Comparison of ENCODE assay signal across 19 cellular contexts in the genomic region with DNA sequence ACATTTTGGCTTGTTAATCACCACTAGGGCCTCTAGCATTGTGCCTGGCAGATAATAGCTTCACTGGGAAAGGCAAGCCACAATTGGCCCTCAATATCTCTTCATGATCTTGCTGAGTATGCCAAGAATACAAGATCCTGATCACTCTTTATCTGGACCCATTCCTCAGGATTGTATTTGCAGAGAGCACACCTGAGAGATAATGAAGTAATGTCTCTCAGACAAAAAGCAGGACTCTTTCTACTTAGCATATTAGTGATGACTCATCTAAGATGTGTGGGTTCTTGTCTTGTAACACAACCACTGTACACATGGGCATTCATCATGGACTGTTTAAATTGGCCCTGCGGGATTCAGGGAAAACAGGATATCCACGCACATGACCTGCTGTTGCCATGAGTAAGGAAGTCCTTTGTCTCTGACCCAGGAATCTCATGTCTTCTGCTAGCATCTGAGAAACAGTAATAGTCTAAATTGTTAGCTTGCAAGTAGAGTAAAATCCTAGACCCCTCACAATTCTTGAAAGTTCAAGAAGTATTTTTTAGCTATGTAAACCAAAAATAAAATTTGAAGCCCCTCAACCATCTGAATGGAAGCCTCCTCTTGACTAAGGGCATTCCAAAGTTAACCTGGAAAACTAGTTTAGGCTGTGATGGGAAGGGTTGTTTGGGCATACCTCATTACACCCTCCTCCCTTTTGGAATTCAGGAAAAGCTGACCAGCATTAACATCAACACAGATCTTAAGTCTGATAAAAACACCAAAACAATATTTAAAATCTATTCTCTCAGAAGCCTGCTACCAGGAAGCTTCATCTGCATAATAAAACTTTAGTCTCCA.
"Had no signal": no experiment of that assay in that cellular context is flagged by ENCODE, and none has a peak within 500 bp of the region (broad histone marks: within the 10 kb centered on the region; RNA-seq: fewer than 3 reads in every experiment).

No MANE protein-coding gene starts in this region.

- ATAC-seq: activated CD8-positive, alpha-beta memory T cell treated with anti-CD3 and anti-CD28 coated beads, Interleukin-2, amount 10 ng/mL, durations not matched to agents 7 days and 5 days; body of pancreas; left cardiac atrium; lower lobe of right lung; stimulated activated naive B cell treated with anti-CD40 and anti-IgM and Interleukin-4, amounts not matched to agents 10 μg/mL and 1 μg/mL and 100 μg/mL, for 72 hours; T-cell had no signal

- H3K4me3 ChIP-seq: body of pancreas, dorsolateral prefrontal cortex, lower lobe of right lung, sigmoid colon had no signal

- H3K36me3 ChIP-seq: lower lobe of right lung, sigmoid colon had no signal

- H3K4me1 ChIP-seq: body of pancreas, lower lobe of right lung, sigmoid colon had no signal

- H3K27ac ChIP-seq: body of pancreas, dorsolateral prefrontal cortex, lower lobe of right lung, sigmoid colon had no signal

- H3K27me3 ChIP-seq: body of pancreas, dorsolateral prefrontal cortex, sigmoid colon had no signal

- DNase-seq: activated CD4-positive, alpha-beta memory T cell treated with anti-CD3 and anti-CD28 coated beads, Interleukin-2, amount 10 ng/mL, durations not matched to agents 7 days and 5 days; activated CD4-positive, alpha-beta T cell treated with anti-CD3 and anti-CD28 coated beads for 48 hours; activated CD4-positive, CD25-positive, alpha-beta regulatory T cell; activated CD8-positive, alpha-beta memory T cell treated with anti-CD3 and anti-CD28 coated beads, Interleukin-2, amount 10 ng/mL, durations not matched to agents 7 days and 5 days; activated naive CD8-positive, alpha-beta T cell treated with anti-CD3 and anti-CD28 coated beads for 36 hours; amygdala; body of pancreas; central memory CD4-positive, alpha-beta T cell; dorsolateral prefrontal cortex; erythroblast; left cardiac atrium; lower lobe of right lung; midbrain; occipital lobe; posterior cingulate gyrus; sigmoid colon; stimulated activated CD4-positive, alpha-beta T cell treated with anti-CD3 and anti-CD28 coated beads, Interleukin-4, amount 100 ng/mL, for 4 hours; stimulated activated naive B cell treated with anti-CD40 and anti-IgM and Interleukin-4, amounts not matched to agents 10 μg/mL and 1 μg/mL and 100 μg/mL, for 72 hours; T-cell had no signal
